In genomic region chr20:36183155-36183944, GRCh38 we compare ENCODE assay signal across 1 cellular context.
A peak's percentile ranks its signal among the peaks of the same experiment; 100 is the strongest.
TF ChIP-seq lines count a peak whose summit lies in the region.

No MANE protein-coding gene starts in this region.

TF ChIP-seq in HepG2, 621 proteins besides CTCF, POLR2A, EP300 and RAD21 (continued from another document and continues in another):
- TF ChIP-seq DBP (CRISPR knock-in tag; IDR thresholded peaks at IDR 0.05; ENCODE audit: not compliant biosample characterization), result no peak
- TF ChIP-seq ZNF331 (CRISPR knock-in tag; IDR thresholded peaks at IDR 0.05), result peak; percentile 91
- TF ChIP-seq BATF2 (CRISPR knock-in tag; IDR thresholded peaks at IDR 0.05), result no peak
- no peak for TF ChIP-seq ZBTB40 (IDR thresholded peaks at IDR 0.05)
- TF ChIP-seq ZBTB40 (CRISPR knock-in tag; IDR thresholded peaks at IDR 0.05), result peak; percentile 63
- 0 out of 2 replicates have a peak, but pooled peaks have one; percentile 21 for TF ChIP-seq E2F5 (CRISPR knock-in tag; conservative IDR thresholded peaks at IDR 0.05)
- no peak; the same call in 1 of the 2 replicates for TF ChIP-seq MYPOP (CRISPR knock-in tag; IDR thresholded peaks at IDR 0.05)
- TF ChIP-seq ZBTB3 (CRISPR knock-in tag; IDR thresholded peaks at IDR 0.05; ENCODE audit: borderline replicate concordance, low read depth), result no peak; the same call in 1 of the 2 replicates
- no peak for TF ChIP-seq ZNF790 (CRISPR knock-in tag; IDR thresholded peaks at IDR 0.05; ENCODE audit: borderline replicate concordance)
- TF ChIP-seq ZHX1 (CRISPR knock-in tag; IDR thresholded peaks at IDR 0.05; ENCODE audit: low read depth), result peak; percentile 60; the same call in 1 of the 2 replicates
- TF ChIP-seq ZKSCAN1 (IDR thresholded peaks at IDR 0.05; ENCODE audit: low read length), result no peak
- TF ChIP-seq TRIM22 (IDR thresholded peaks at IDR 0.05), result no peak
- no peak for TF ChIP-seq ZNF740 (CRISPR knock-in tag; IDR thresholded peaks at IDR 0.05)
- no peak for TF ChIP-seq PCBP1 (IDR thresholded peaks at IDR 0.05; ENCODE audit: borderline replicate concordance, low read depth, low read length)
- TF ChIP-seq ZNF230 (CRISPR knock-in tag; IDR thresholded peaks at IDR 0.05), result peak; percentile 93
- TF ChIP-seq ZSCAN5A (CRISPR knock-in tag; IDR thresholded peaks at IDR 0.05; ENCODE audit: borderline replicate concordance), result no peak
- no peak; the same call in 1 of the 2 replicates for TF ChIP-seq ZNF503 (CRISPR knock-in tag; IDR thresholded peaks at IDR 0.05)
- peak; percentile 96 for TF ChIP-seq KDM1A (CRISPR knock-in tag; IDR thresholded peaks at IDR 0.05)
- no peak; the same call in 1 of the 2 replicates for TF ChIP-seq ZNF563 (CRISPR knock-in tag; IDR thresholded peaks at IDR 0.05)
- TF ChIP-seq JUNB (CRISPR knock-in tag; IDR thresholded peaks at IDR 0.05; ENCODE audit: borderline replicate concordance), result no peak
- peak; percentile 50; the same call in 1 of the 2 replicates for TF ChIP-seq MEIS2 (CRISPR knock-in tag; IDR thresholded peaks at IDR 0.05)
- TF ChIP-seq KLF12 (CRISPR knock-in tag; IDR thresholded peaks at IDR 0.05; ENCODE audit: borderline replicate concordance), result no peak
- peak; percentile 99 for TF ChIP-seq AHR (CRISPR knock-in tag; IDR thresholded peaks at IDR 0.05)
- TF ChIP-seq ZNF335 (CRISPR knock-in tag; IDR thresholded peaks at IDR 0.05), result no peak; the same call in 1 of the 2 replicates
- TF ChIP-seq ZNF234 (CRISPR knock-in tag; conservative IDR thresholded peaks at IDR 0.05), result 0 out of 2 replicates have a peak, but pooled peaks have one; percentile 53
- TF ChIP-seq HNRNPH1 (optimal IDR thresholded peaks at IDR 0.05; ENCODE audit: low read depth, low read length), result no peak
- peak; percentile 56 for TF ChIP-seq KMT2B (CRISPR knock-in tag; IDR thresholded peaks at IDR 0.05)
- TF ChIP-seq TGIF2 (CRISPR knock-in tag; IDR thresholded peaks at IDR 0.05), result no peak; the same call in none of the 2 replicates
- TF ChIP-seq TP53 (CRISPR knock-in tag; conservative IDR thresholded peaks at IDR 0.05), result no peak; the same call in 1 of the 2 replicates
- 0 out of 2 replicates have a peak, but pooled peaks have one; percentile 30 for TF ChIP-seq ZNF263 (CRISPR knock-in tag; IDR thresholded peaks at IDR 0.05)
- peak; percentile 72; the same call in 1 of the 2 replicates for TF ChIP-seq ETV5 (CRISPR knock-in tag; IDR thresholded peaks at IDR 0.05; ENCODE audit: borderline replicate concordance)
- no peak for TF ChIP-seq DDIT3 (CRISPR knock-in tag; IDR thresholded peaks at IDR 0.05)
- TF ChIP-seq FOXO1 (CRISPR knock-in tag; IDR thresholded peaks at IDR 0.05), result peak; percentile 99
- TF ChIP-seq REL (CRISPR knock-in tag; conservative IDR thresholded peaks at IDR 0.05), result no peak
